21 cellular contexts compared by ENCODE assay signal in genomic region chr6:160895562-160895961, GRCh38.
DNase-seq lines count a peak whose midpoint lies in the region; ATAC-seq, FAIRE-seq and TF ChIP-seq lines count a peak whose summit lies in the region.
"Had no signal": no experiment of that assay in that cellular context is flagged by ENCODE, and none has a peak within 500 bp of the region (broad histone marks: within the 10 kb centered on the region; RNA-seq: fewer than 3 reads in every experiment).

No MANE protein-coding gene starts in this region.

- no peaks in the 10 kb centered on the region for H3K9me2 ChIP-seq in GM23338 (ENCODE audit: insufficient read depth)

- FAIRE-seq in bronchial epithelial cell (lab: Jason Lieb, UNC), result peak; percentile 86
- FAIRE-seq: A204.1, GM18507 had no signal

- no peaks in the 10 kb centered on the region for H3K36me3 Mint-ChIP-seq in GM23338 (ENCODE audit: low read depth)
- H3K36me3 Mint-ChIP-seq in nephron progenitor cell (ENCODE audit: low read depth), result no peaks in the 10 kb centered on the region

- no peaks in the 10 kb centered on the region for H3K79me2 ChIP-seq in GM23338 (replicated peaks; ENCODE audit: insufficient read depth)

- no peak for TF ChIP-seq CTCF in GM23338 (conservative IDR thresholded peaks at IDR 0.05; ENCODE audit: low read depth in 2 of 2)
- TF ChIP-seq CTCF in bronchial epithelial cell (IDR thresholded peaks at IDR 0.05; ENCODE audit: insufficient read depth, low read length, severe bottlenecking), result no peak
- TF ChIP-seq CTCF in foreskin keratinocyte (conservative IDR thresholded peaks at IDR 0.05), result no peak
- TF ChIP-seq CTCF in omental fat pad (IDR thresholded peaks at IDR 0.05), result no peak
- no peak for TF ChIP-seq CTCF in nephron progenitor cell (IDR thresholded peaks at IDR 0.05)

- no peaks in the 10 kb centered on the region for H3F3A ChIP-seq in GM23338 (replicated peaks; ENCODE audit: low read depth)

- no peaks in the 10 kb centered on the region for H3K36me3 ChIP-seq in GM23338 (ENCODE audit: insufficient read depth)
- H3K36me3 ChIP-seq in bronchial epithelial cell (ENCODE audit: control insufficient read depth, insufficient read depth, low read length), result no peaks in the 10 kb centered on the region
- H3K36me3 ChIP-seq: BLaER1 treated with 17β-estradiol and CSF1 and Interleukin-3, amounts not matched to agents 10 nM and 100 nM had no signal

- DNase-seq in GM23338 (ENCODE audit: low spot score) (no peak), NCI-H69 (lab: John Stamatoyannopoulos, UW) (peak; percentile 16), bronchial epithelial cell (ENCODE audit: low read depth) (peak; percentile 86), foreskin keratinocyte (peak; percentile 48 to 81), retina (no peak), omental fat pad (ENCODE audit: low spot score) (no peak), nephron progenitor cell (no peak)
- DNase-seq: CD4-positive, alpha-beta T cell; DMS53; Karpas-422; NCI-H1092 treated with DMSO at 0.1 percent for 48 hours; NCI-H1436; NCI-H187; NCI-H2081 treated with DMSO at 0.1 percent for 48 hours; NCI-H446 treated with DMSO at 0.1 percent for 48 hours; NCI-H526; RPMI8226; SHP77 treated with DMSO at 0.1 percent for 48 hours had no signal

- H3K27ac Mint-ChIP-seq in GM23338, result no peak overlapping the region
- no peak overlapping the region for H3K27ac Mint-ChIP-seq in nephron progenitor cell
- H3K27ac Mint-ChIP-seq: CD4-positive, alpha-beta T cell had no signal

- H4K20me1 ChIP-seq in GM23338 (replicated peaks; ENCODE audit: insufficient read depth), result no peaks in the 10 kb centered on the region
- H4K20me1 ChIP-seq: BLaER1 treated with 17β-estradiol and CSF1 and Interleukin-3, amounts not matched to agents 10 nM and 100 nM had no signal

- H3K4me3 Mint-ChIP-seq in GM23338 (no peak overlapping the region), nephron progenitor cell (no peak overlapping the region)
- H3K4me3 Mint-ChIP-seq: CD4-positive, alpha-beta T cell had no signal

- H3K4me1 Mint-ChIP-seq in GM23338 (peaks cover 19% of the 10 kb centered on the region), nephron progenitor cell (peaks cover 6% of the 10 kb centered on the region)

- no peak overlapping the region for H2AFZ ChIP-seq in GM23338

- H3K27ac ChIP-seq in GM23338 (ENCODE audit: low read depth), result no peak overlapping the region
- no peak overlapping the region for H3K27ac ChIP-seq in foreskin keratinocyte
- H3K27ac ChIP-seq: BLaER1 treated with 17β-estradiol and CSF1 and Interleukin-3, amounts not matched to agents 10 nM and 100 nM had no signal

- no peak overlapping the region for H3K4me2 ChIP-seq in GM23338
- H3K4me2 ChIP-seq: BLaER1 treated with 17β-estradiol and CSF1 and Interleukin-3, amounts not matched to agents 10 nM and 100 nM had no signal

- H3K4me1 ChIP-seq in GM23338 (ENCODE audit: insufficient read depth) (peaks cover 12% of the 10 kb centered on the region; the same call in 1 of the 2 replicates), foreskin keratinocyte (peaks cover 6% of the 10 kb centered on the region)

- no peak overlapping the region for H3K4me3 ChIP-seq in GM23338
- no peak overlapping the region for H3K4me3 ChIP-seq in bronchial epithelial cell (ENCODE audit: low read depth, low read length)
- H3K4me3 ChIP-seq: BLaER1 treated with 17β-estradiol and CSF1 and Interleukin-3, amounts not matched to agents 10 nM and 100 nM had no signal

- ATAC-seq in GM23338 (peak; percentile 50), foreskin keratinocyte (peak; percentile 76), omental fat pad (ENCODE audit: low FRiP score) (no peak)

- H3K27me3 Mint-ChIP-seq in GM23338 (ENCODE audit: insufficient read depth, low read depth, poor library complexity) (peaks cover 2% of the 10 kb centered on the region), nephron progenitor cell (ENCODE audit: low read depth, poor library complexity) (peaks cover 3% of the 10 kb centered on the region)

- H3K9me3 Mint-ChIP-seq in GM23338 (no peaks in the 10 kb centered on the region), nephron progenitor cell (no peaks in the 10 kb centered on the region)
- H3K9me3 Mint-ChIP-seq: CD4-positive, alpha-beta T cell had no signal

- H3K27me3 ChIP-seq in GM23338 (ENCODE audit: insufficient read depth) (no peaks in the 10 kb centered on the region), bronchial epithelial cell (ENCODE audit: control insufficient read depth, insufficient read depth, low read length) (no peaks in the 10 kb centered on the region), foreskin keratinocyte (no peaks in the 10 kb centered on the region)
- H3K27me3 ChIP-seq: BLaER1 treated with 17β-estradiol and CSF1 and Interleukin-3, amounts not matched to agents 10 nM and 100 nM had no signal

TF ChIP-seq in GM23338, 12 proteins besides CTCF, POLR2A, EP300 and RAD21:
- no peak for TF ChIP-seq ZNF114 (CRISPR knock-in tag; IDR thresholded peaks at IDR 0.05)
- TF ChIP-seq EZH2 (IDR thresholded peaks at IDR 0.05; ENCODE audit: low read depth, unreplicated experiment), result no peak
- no peak for TF ChIP-seq REST (IDR thresholded peaks at IDR 0.05; ENCODE audit: unreplicated experiment)
- no peak for TF ChIP-seq CREB1 (CRISPR knock-in tag; IDR thresholded peaks at IDR 0.05; ENCODE audit: low read depth)
- TF ChIP-seq ETS1 (IDR thresholded peaks at IDR 0.05), result no peak
- no peak for TF ChIP-seq POLR2AphosphoS5 (IDR thresholded peaks at IDR 0.05; ENCODE audit: low read depth)
- no peak for TF ChIP-seq EZH2phosphoT487 (IDR thresholded peaks at IDR 0.05; ENCODE audit: unreplicated experiment)

Comparison
In these comparisons a context has a peak if more than half of its experiments do, and no peak if none do; other contexts are left out.
1. DNase-seq: peak in NCI-H69 (single experiment), bronchial epithelial cell (single experiment) and foreskin keratinocyte (2 of 2); none in GM23338 (single experiment), retina (single experiment), omental fat pad (single experiment) and nephron progenitor cell (single experiment).